ENCODE assay signal across 16 cellular contexts in genomic region chr2:140892911-140893637, GRCh38.
DNase-seq lines count a peak whose midpoint lies in the region; ATAC-seq and TF ChIP-seq lines count a peak whose summit lies in the region.
"Had no signal": no experiment of that assay in that cellular context is flagged by ENCODE, and none has a peak within 500 bp of the region (broad histone marks: within the 10 kb centered on the region; RNA-seq: fewer than 3 reads in every experiment).

No MANE protein-coding gene starts in this region.

- ATAC-seq in GM21723 (IDR thresholded peaks at IDR 0.05; ENCODE audit: unreplicated experiment), result no peak
- ATAC-seq: A549, Right ventricle myocardium inferior had no signal

- intact Hi-C loops in posterior vena cava (cut with DNase I), result no loop called here

- in situ Hi-C loops in astrocyte of the spinal cord (cut with HindIII; ENCODE audit: low sequenced_read_pairs), result no loop called here

- TF ChIP-seq CTCF in astrocyte of the spinal cord (IDR thresholded peaks at IDR 0.05; ENCODE audit: low read depth, low read length), result no peak

- no peak overlapping the region for H3K4me3 ChIP-seq in astrocyte of the spinal cord (ENCODE audit: low read depth, low read length)
- H3K4me3 ChIP-seq: A549, GM23248 had no signal

- DNase-seq in EH (ENCODE audit: low read depth), result peak; percentile 3
- peak; percentile 72 for DNase-seq in NCI-H226
- peak; percentile 5 for DNase-seq in astrocyte of the spinal cord (ENCODE audit: low read depth, low spot score)
- DNase-seq in iris pigment epithelial cell (ENCODE audit: low read depth), result peak; percentile 44
- no peak for DNase-seq in activated CD8-positive, alpha-beta memory T cell treated with anti-CD3 and anti-CD28 coated beads, Interleukin-2, amount 50 U/mL, for 48 hours
- DNase-seq in posterior vena cava (ENCODE audit: low spot score), result no peak
- DNase-seq: KG1, NCI-H146, NCI-H2081, NCI-H510A treated with DMSO at 0.1 percent for 48 hours, NCI-H82, SK-N-SH had no signal

Comparison
In these comparisons a context has a peak if more than half of its experiments do, and no peak if none do; other contexts are left out.
1. DNase-seq: peak in EH (single experiment), NCI-H226 (single experiment), astrocyte of the spinal cord (single experiment) and iris pigment epithelial cell (single experiment); none in activated CD8-positive, alpha-beta memory T cell treated with anti-CD3 and anti-CD28 coated beads, Interleukin-2, amount 50 U/mL, for 48 hours (single experiment) and posterior vena cava (single experiment).